In genomic region chr11:66068923-66069714, GRCh38 we compare ENCODE assay signal across 8 cellular contexts. TPM values are rescaled to one million over a fixed set of nuclear protein-coding genes. Genes with fewer than 3 reads are reported as not detected.
DNase-seq lines count a peak whose midpoint lies in the region; ATAC-seq, FAIRE-seq and TF ChIP-seq lines count a peak whose summit lies in the region.

No MANE protein-coding gene starts in this region.

- TF ChIP-seq CTCF in 22Rv1 (IDR thresholded peaks at IDR 0.05): no peak; the same call in 1 of the 2 replicates
- peak; percentile 48 for TF ChIP-seq CTCF in GM12864 (IDR thresholded peaks at IDR 0.05; ENCODE audit: low read depth, low read length, missing control alignments)
- TF ChIP-seq CTCF in WTC11 (IDR thresholded peaks at IDR 0.05): no peak
- peak; percentile 21 to 39 (median 38); a peak in 3 of 4 replicates for TF ChIP-seq CTCF in H1 (IDR thresholded peaks at IDR 0.05; ENCODE audit: control extremely low read depth in 1 of 3, insufficient read depth in 1 of 3, low read depth in 1 of 3, low read length in 3 of 3)

- no peak for TF ChIP-seq EP300 in H1 (IDR thresholded peaks at IDR 0.05; ENCODE audit: borderline replicate concordance in 1 of 2, low read depth in 2 of 2, low read length in 2 of 2)

- no peak overlapping the region; the same call in 1 of the 2 replicates for H3K18ac ChIP-seq in H1 (ENCODE audit: extremely low read depth, low read length)

- H3K27ac ChIP-seq in 22Rv1 (peak overlapping the region; percentile 78), HUES48 (ENCODE audit: low read depth, low read length) (peak overlapping the region; percentile 88), H1 (ENCODE audit: low read depth, low read length) (peak overlapping the region; percentile 46), temporal lobe (ENCODE audit: low read depth, low read length) (peak overlapping the region; percentile 89)

- no peak overlapping the region for H3K23ac ChIP-seq in H1 (ENCODE audit: insufficient read length)

- H3K9me3 ChIP-seq in HUES48 (ENCODE audit: control insufficient read depth, insufficient read depth, low read length) (no peaks in the 10 kb centered on the region), H1 (ENCODE audit: insufficient read depth in 2 of 2, low read depth in 1 of 2, low read length in 1 of 2) (no peaks in the 10 kb centered on the region)

- H3K4me2 ChIP-seq in H1 (ENCODE audit: insufficient read depth in 1 of 2, low read depth in 2 of 2, low read length in 2 of 2): peak overlapping the region; percentile 75 to 85

- FAIRE-seq in H1 (lab: Jason Lieb, UNC): no peak

- ATAC-seq in WTC11 (peak; percentile 43), memory B cell (ENCODE audit: low read depth) (peak; percentile 42)

- H3K36me3 Mint-ChIP-seq in WTC11 (peaks cover 49% of the 10 kb centered on the region), memory B cell (peaks cover 34% of the 10 kb centered on the region)

- H2AFZ ChIP-seq in H1 (ENCODE audit: low read length): no peak overlapping the region

- H3K9me3 Mint-ChIP-seq in WTC11: 0 out of 2 replicates have a peak, but pooled peaks cover 2% of the 10 kb centered on the region
- H3K9me3 Mint-ChIP-seq in memory B cell: no peaks in the 10 kb centered on the region

- peak overlapping the region; percentile 35 for H3K4ac ChIP-seq in H1 (replicated peaks; ENCODE audit: insufficient read length, low read depth, low read length)

- CTCF ChIA-PET in WTC11 (lab: Charles Lee): interaction anchor here (0.6 to 4.7 kb wide), 12 partner anchors 9 to 178 kb away, joined by 3 to 43 read pairs (median 4); partner anchors contain the start of genes CCDC85B and SF3B2
- CTCF ChIA-PET in H1 (lab: Charles Lee; ENCODE audit: partially characterized antibody): interaction anchor here (0.6 to 8.8 kb wide), 31 partner anchors 8 to 220 kb away, joined by 3 to 144 read pairs (median 4); partner anchors contain the start of genes BANF1, CCDC85B, CST6 and EIF1AD

- no peaks in the 10 kb centered on the region for H3K27me3 Mint-ChIP-seq in WTC11 (ENCODE audit: low read depth)
- H3K27me3 Mint-ChIP-seq in memory B cell: no peaks in the 10 kb centered on the region

- peak overlapping the region; percentile 61; the same call in 1 of the 2 replicates for H2BK20ac ChIP-seq in H1 (ENCODE audit: low read length)

- H2BK15ac ChIP-seq in H1 (ENCODE audit: low read length): no peak overlapping the region

- H3K4me1 Mint-ChIP-seq in WTC11: peaks cover 26% of the 10 kb centered on the region
- H3K4me1 Mint-ChIP-seq in memory B cell: peaks cover 48% of the 10 kb centered on the region

- H3K4me3 Mint-ChIP-seq in WTC11: peak overlapping the region; percentile 71
- peak overlapping the region; percentile 92 for H3K4me3 Mint-ChIP-seq in memory B cell

- H3K23me2 ChIP-seq in H1 (ENCODE audit: low read depth, low read length): no peaks in the 10 kb centered on the region; the same call in 1 of the 2 replicates

- TF ChIP-seq RAD21 in H1 (IDR thresholded peaks at IDR 0.05 in 1 of 2, conservative IDR thresholded peaks at IDR 0.05 in 1 of 2; ENCODE audit: low read depth in 2 of 2, low read length in 2 of 2): 0 out of 4 replicates have a peak, but pooled peaks of 1 of the 2 experiments have one; percentile 7

- no peaks in the 10 kb centered on the region; the same call in 1 of the 2 replicates for H3K79me1 ChIP-seq in H1 (ENCODE audit: low read depth, low read length)

- no peak overlapping the region for H2BK120ac ChIP-seq in H1 (replicated peaks; ENCODE audit: low read depth, low read length)

- H3K4me1 ChIP-seq in HUES48 (ENCODE audit: control insufficient read depth, insufficient read depth, low read length) (peaks cover 20% of the 10 kb centered on the region), H1 (replicated peaks in 1 of 4; ENCODE audit: control insufficient read depth in 3 of 4, insufficient read depth in 4 of 4, low read length in 3 of 4) (peaks cover 5 to 13% (median 8%) of the 10 kb centered on the region in 4 experiments; a peak in 6 of 7 replicates)

- peak overlapping the region; percentile 18 for H4K5ac ChIP-seq in H1 (ENCODE audit: insufficient read length, low read depth, low read length)

- H3K4me3 ChIP-seq in GM12864 (ENCODE audit: low read depth, low read length) (peak overlapping the region; percentile 56), HUES48 (ENCODE audit: low read depth, low read length) (peak overlapping the region; percentile 76), H1 (ENCODE audit: extremely low read depth in 1 of 4, insufficient read depth in 2 of 4, low read depth in 3 of 4, low read length in 4 of 4) (peak overlapping the region; percentile 43 to 90 (median 63))

- peaks cover 2 to 17% of the 10 kb centered on the region in 2 experiments for H4K20me1 ChIP-seq in H1 (replicated peaks in 1 of 2; ENCODE audit: control insufficient read depth in 1 of 2, insufficient read depth in 2 of 2, low read length in 2 of 2)

- H3K9ac ChIP-seq in HUES48 (ENCODE audit: low read depth, low read length): peak overlapping the region; percentile 47
- H3K9ac ChIP-seq in H1 (replicated peaks in 1 of 4; ENCODE audit: extremely low read depth in 1 of 4, low read depth in 3 of 4, low read length in 3 of 4): no peak overlapping the region; a peak in 2 of 7 replicates

- H3K27me3 ChIP-seq in HUES48 (ENCODE audit: control insufficient read depth, insufficient read depth, low read length) (no peaks in the 10 kb centered on the region), H1 (replicated peaks in 1 of 4; ENCODE audit: control insufficient read depth in 3 of 4, extremely low read depth in 1 of 4, insufficient read depth in 3 of 4, low read length in 3 of 4) (no peaks in the 10 kb centered on the region)

- no peak overlapping the region for H3K14ac ChIP-seq in H1 (ENCODE audit: insufficient read length)

- peak overlapping the region; percentile 62 for H4K8ac ChIP-seq in H1 (ENCODE audit: extremely low read depth, insufficient read depth, low read length)

- peak overlapping the region; percentile 48 for H3K56ac ChIP-seq in H1 (replicated peaks; ENCODE audit: insufficient read length, low read depth, low read length)

- DNase-seq in GM12864 (ENCODE audit: low read depth) (peak; percentile 59), WTC11 (ENCODE audit: low spot score) (peak; percentile 49), H1 (ENCODE audit: low read depth in 1 of 2, low spot score in 2 of 2) (peak in 1 of 2 experiments; percentile 48), memory B cell (ENCODE audit: low spot score in 2 of 2) (peak in 1 of 2 donors; percentile 39)
- DNase-seq in effector CD8-positive, alpha-beta T cell (lab: John Stamatoyannopoulos, UW): no peak

- H3K36me3 ChIP-seq in HUES48 (ENCODE audit: control insufficient read depth, insufficient read depth, low read length) (peaks cover 60% of the 10 kb centered on the region), H1 (ENCODE audit: control insufficient read depth in 2 of 4, insufficient read depth in 4 of 4, low read length in 3 of 4) (peaks cover 10 to 43% (median 33%) of the 10 kb centered on the region in 4 experiments)

- no peak; a peak in 1 of 3 replicates for TF ChIP-seq POLR2A in H1 (IDR thresholded peaks at IDR 0.05; ENCODE audit: control extremely low read depth in 1 of 2, low read depth in 2 of 2, low read length in 2 of 2)

- H4K91ac ChIP-seq in H1 (replicated peaks; ENCODE audit: insufficient read length, low read length): no peak overlapping the region

- H2BK5ac ChIP-seq in H1 (ENCODE audit: low read depth, low read length): peak overlapping the region; percentile 85

- peak overlapping the region; percentile 61; the same call in 1 of the 2 replicates for H2AK5ac ChIP-seq in H1 (ENCODE audit: low read depth, low read length)

- H3K79me2 ChIP-seq in H1 (ENCODE audit: control insufficient read depth in 1 of 2, insufficient read depth in 2 of 2, low read length in 2 of 2): peaks cover 0 to 13% of the 10 kb centered on the region in 2 experiments; a peak in 2 of 4 replicates

- H2BK12ac ChIP-seq in H1 (ENCODE audit: low read depth, low read length): no peak overlapping the region

- WGBS in H1 (ENCODE audit: extremely low coverage in 1 of 2, insufficient coverage in 1 of 2, insufficient read length in 1 of 2, insufficient replicate concordance in 2 of 2, low coverage in 1 of 2, low lambda C conversion rate in 2 of 2, missing lambda C conversion rate in 1 of 2), 2 experiments: 77% methylated on average over 14 of the region's 14 CpGs; no CpG with 5 or more reads in 1 of the 2 experiments

- H3K27ac Mint-ChIP-seq in WTC11 (peak overlapping the region; percentile 93), memory B cell (peak overlapping the region; percentile 90)

- POLR2A ChIA-PET in WTC11 (lab: Charles Lee) (no interaction called here), H1 (lab: Charles Lee; ENCODE audit: partially characterized antibody) (interaction anchor here (0.8 to 9.7 kb wide), 10 partner anchors 14 to 242 kb away, joined by 3 to 150 read pairs (median 4); partner anchors contain the start of genes GAL3ST3, RAB1B and SF3B2)

RNA-seq across cellular contexts. Expression of gene PACS1, which starts 1.0 kb away (rescaled TPM):
- 30.1 to 34.8 TPM (median 30.9 TPM) in 3 replicates for total RNA-seq in WTC11 (2021)
- 34.4 and 36.0 TPM in 2 replicates for total RNA-seq in H1 (2021; fragmentation: NEBNext Ultra II Directional; extraction: Animal tissue kit (Norgen Biotek cat#: 25700))
- 11.5 and 20.4 TPM in 2 replicates for polyA plus RNA-seq in H1 (2011; rRNA removed)
- polyA plus RNA-seq in H1 (2011; cell fraction: cytosol; rRNA removed): 8.6 TPM
- polyA plus RNA-seq in H1 (2011; cell fraction: nucleus; rRNA removed): 29.2 TPM
- polyA plus RNA-seq in H1 (2012, experiment 1 of 2): 22.0 to 27.8 TPM (median 25.4 TPM) in 4 replicates
- 16.7 TPM for polyA plus RNA-seq in H1 (2012, experiment 2 of 2)
- polyA plus RNA-seq in H1 (2013, experiment 1 of 2): 15.2 TPM
- polyA plus RNA-seq in H1 (2013, experiment 2 of 2): 15.8 TPM
- polyA minus RNA-seq in H1 (2011; rRNA and poly(A)+ RNA removed): 43.7 and 45.1 TPM in 2 replicates
- 23.3 TPM for polyA minus RNA-seq in H1 (2011; cell fraction: cytosol; rRNA and poly(A)+ RNA removed)
- 31.5 TPM for polyA minus RNA-seq in H1 (2011; cell fraction: nucleus; rRNA and poly(A)+ RNA removed)
- total RNA-seq in temporal lobe: 60.2 TPM

RNA-seq across cellular contexts. Expression of gene SF3B2, which starts 17.0 kb away (rescaled TPM):
- total RNA-seq in WTC11 (2021) (235 to 295 TPM (median 251 TPM) in 3 replicates), temporal lobe (88.5 TPM)
- 231 and 237 TPM in 2 replicates for total RNA-seq in H1 (2021; fragmentation: NEBNext Ultra II Directional; extraction: Animal tissue kit (Norgen Biotek cat#: 25700))
- polyA plus RNA-seq in H1 (2011; rRNA removed): 182 and 270 TPM in 2 replicates
- polyA plus RNA-seq in H1 (2011; cell fraction: cytosol; rRNA removed): 135 TPM
- polyA plus RNA-seq in H1 (2011; cell fraction: nucleus; rRNA removed): 127 TPM
- polyA plus RNA-seq in H1 (2012, experiment 1 of 2): 215 to 234 TPM (median 231 TPM) in 4 replicates
- polyA plus RNA-seq in H1 (2012, experiment 2 of 2): 164 TPM
- polyA plus RNA-seq in H1 (2013, experiment 1 of 2): 132 TPM
- 130 TPM for polyA plus RNA-seq in H1 (2013, experiment 2 of 2)
- 42.1 and 54.9 TPM in 2 replicates for polyA minus RNA-seq in H1 (2011; rRNA and poly(A)+ RNA removed)
- 64.2 TPM for polyA minus RNA-seq in H1 (2011; cell fraction: cytosol; rRNA and poly(A)+ RNA removed)
- polyA minus RNA-seq in H1 (2011; cell fraction: nucleus; rRNA and poly(A)+ RNA removed): 50.8 TPM

RNA-seq across cellular contexts. Expression of gene GAL3ST3, which starts 20.2 kb away (rescaled TPM):
- total RNA-seq in WTC11 (2021) (21.3 to 22.6 TPM (median 21.6 TPM) in 3 replicates), temporal lobe (10.3 TPM)
- 21.1 and 21.4 TPM in 2 replicates for total RNA-seq in H1 (2021; fragmentation: NEBNext Ultra II Directional; extraction: Animal tissue kit (Norgen Biotek cat#: 25700))
- 21.1 and 35.0 TPM in 2 replicates for polyA plus RNA-seq in H1 (2011; rRNA removed)
- 17.0 TPM for polyA plus RNA-seq in H1 (2011; cell fraction: cytosol; rRNA removed)
- 26.0 TPM for polyA plus RNA-seq in H1 (2011; cell fraction: nucleus; rRNA removed)
- polyA plus RNA-seq in H1 (2012, experiment 1 of 2): 10.8 to 19.1 TPM (median 17.8 TPM) in 4 replicates
- 15.7 TPM for polyA plus RNA-seq in H1 (2012, experiment 2 of 2)
- 24.0 TPM for polyA plus RNA-seq in H1 (2013, experiment 1 of 2)
- 27.1 TPM for polyA plus RNA-seq in H1 (2013, experiment 2 of 2)
- polyA minus RNA-seq in H1 (2011; rRNA and poly(A)+ RNA removed): 4.0 and 4.9 TPM in 2 replicates
- 14.5 TPM for polyA minus RNA-seq in H1 (2011; cell fraction: cytosol; rRNA and poly(A)+ RNA removed)
- polyA minus RNA-seq in H1 (2011; cell fraction: nucleus; rRNA and poly(A)+ RNA removed): 14.6 TPM

RNA-seq across cellular contexts. Expression of gene CATSPER1, which starts 42.8 kb away (rescaled TPM):
- total RNA-seq in WTC11 (2021) (not detected in 3 replicates), temporal lobe (not detected)
- total RNA-seq in H1 (2021; fragmentation: NEBNext Ultra II Directional; extraction: Animal tissue kit (Norgen Biotek cat#: 25700)): not detected in 2 replicates
- not detected in 2 replicates for polyA plus RNA-seq in H1 (2011; rRNA removed)
- polyA plus RNA-seq in H1 (2011; cell fraction: cytosol; rRNA removed): not detected
- 0.07 TPM for polyA plus RNA-seq in H1 (2011; cell fraction: nucleus; rRNA removed)
- not detected in 4 replicates for polyA plus RNA-seq in H1 (2012, experiment 1 of 2)
- polyA plus RNA-seq in H1 (2012, experiment 2 of 2): not detected
- polyA plus RNA-seq in H1 (2013, experiment 1 of 2): not detected
- polyA plus RNA-seq in H1 (2013, experiment 2 of 2): not detected
- not detected in 2 replicates for polyA minus RNA-seq in H1 (2011; rRNA and poly(A)+ RNA removed)
- not detected for polyA minus RNA-seq in H1 (2011; cell fraction: cytosol; rRNA and poly(A)+ RNA removed)
- polyA minus RNA-seq in H1 (2011; cell fraction: nucleus; rRNA and poly(A)+ RNA removed): not detected

RNA-seq across cellular contexts. Expression of gene CST6, which starts 57.3 kb away (rescaled TPM):
- total RNA-seq in WTC11 (2021) (0.72 to 2.7 TPM (median 1.9 TPM) in 3 replicates), temporal lobe (not detected)
- 1.6 and 1.8 TPM in 2 replicates for total RNA-seq in H1 (2021; fragmentation: NEBNext Ultra II Directional; extraction: Animal tissue kit (Norgen Biotek cat#: 25700))
- polyA plus RNA-seq in H1 (2011; rRNA removed): 7.6 and 8.6 TPM in 2 replicates
- 7.3 TPM for polyA plus RNA-seq in H1 (2011; cell fraction: cytosol; rRNA removed)
- polyA plus RNA-seq in H1 (2011; cell fraction: nucleus; rRNA removed): 5.4 TPM
- 1.7 to 3.7 TPM (median 3.2 TPM) in 4 replicates for polyA plus RNA-seq in H1 (2012, experiment 1 of 2)
- 2.0 TPM for polyA plus RNA-seq in H1 (2012, experiment 2 of 2)
- polyA plus RNA-seq in H1 (2013, experiment 1 of 2): 2.4 TPM
- polyA plus RNA-seq in H1 (2013, experiment 2 of 2): 3.8 TPM
- 1.0 TPM in 1 of 2 replicates, not detected in the other for polyA minus RNA-seq in H1 (2011; rRNA and poly(A)+ RNA removed)
- polyA minus RNA-seq in H1 (2011; cell fraction: cytosol; rRNA and poly(A)+ RNA removed): not detected
- polyA minus RNA-seq in H1 (2011; cell fraction: nucleus; rRNA and poly(A)+ RNA removed): not detected

Comparison
In these comparisons a context has a peak if more than half of its experiments do, and no peak if none do; other contexts are left out.
1. CTCF ChIP-seq: peak in GM12864 (single experiment) and H1 (3 of 3); none in 22Rv1 (single experiment) and WTC11 (single experiment).
2. Peak in every context shown above with its lines, with median percentiles within 50 percentile points of each other: H3K27ac ChIP-seq and H3K4me3 ChIP-seq.